In the genomic region with DNA sequence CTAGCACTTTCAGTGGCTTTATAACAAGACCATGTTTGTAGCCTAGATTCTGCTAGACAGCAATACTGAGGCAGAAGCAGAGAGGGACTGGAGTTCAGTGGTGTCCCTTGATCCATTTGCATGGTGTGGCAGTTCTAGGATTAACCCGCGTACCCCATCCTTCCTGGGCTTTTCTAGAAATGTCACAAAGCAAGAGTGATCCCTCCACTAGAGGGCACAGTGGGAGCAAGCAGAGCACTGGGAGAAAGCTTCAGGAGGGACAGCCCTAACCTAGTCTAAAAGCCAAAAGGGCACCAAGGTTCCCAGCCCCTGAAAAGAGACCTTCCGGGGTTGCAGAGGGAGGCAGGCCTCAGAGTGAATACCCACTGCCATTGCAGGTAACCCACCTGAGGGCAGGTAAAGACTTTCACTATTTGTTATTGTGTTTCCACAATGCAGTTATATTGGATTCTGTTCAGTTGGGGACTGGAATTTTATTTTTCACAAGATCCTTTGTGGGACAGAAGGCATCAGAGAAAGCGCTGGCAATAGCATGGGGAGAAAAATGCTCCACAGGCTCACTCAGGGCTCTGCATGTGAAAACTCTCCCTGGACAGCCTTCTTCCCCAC, we compare ENCODE assay signal across 8 cellular contexts.
DNase-seq lines count a peak whose midpoint lies in the region; ATAC-seq, FAIRE-seq and TF ChIP-seq lines count a peak whose summit lies in the region.

No MANE protein-coding gene starts in this region.

- H3K27me3 ChIP-seq in mammary epithelial cell (ENCODE audit: insufficient read depth, low read length), result no peaks in the 10 kb centered on the region

- intact Hi-C loops in mammary epithelial cell (cut with micrococcal nuclease) (loop anchor here (1.0 to 10.0 kb wide), 4 partner anchors 267 to 1041 kb away; no protein-coding TSS in a partner anchor), kidney (cut with DNase I) (no loop called here)

- no peak overlapping the region for H3K4me3 ChIP-seq in mammary epithelial cell (replicated peaks in 1 of 3; ENCODE audit: insufficient read depth in 1 of 3, low read depth in 2 of 3, low read length in 3 of 3)
- H3K4me3 ChIP-seq in kidney (ENCODE audit: low read length in 2 of 2), result no peak overlapping the region

- BruUV-seq in mammary epithelial cell (replicated peaks; lab: Mats Ljungman, UMichigan), result no TSS peak

- H3K36me3 ChIP-seq in mammary epithelial cell (ENCODE audit: insufficient read depth, low read length) (no peaks in the 10 kb centered on the region), kidney (ENCODE audit: control insufficient read depth in 1 of 2, insufficient read depth in 2 of 2, low read length in 2 of 2) (no peaks in the 10 kb centered on the region)

- H3K9ac ChIP-seq in mammary epithelial cell (ENCODE audit: insufficient read depth, low read length) (no peak overlapping the region), kidney (ENCODE audit: low read length in 2 of 2) (no peak overlapping the region)

- 10% methylated on average over 4 of the region's 4 CpGs for WGBS in mammary epithelial cell (ENCODE audit: low coverage, missing lambda C conversion rate)

- H3K79me2 ChIP-seq in mammary epithelial cell (ENCODE audit: insufficient read depth, low read length), result no peaks in the 10 kb centered on the region

- peak; percentile 99 for TF ChIP-seq CTCF in C4-2B (conservative IDR thresholded peaks at IDR 0.05)
- TF ChIP-seq CTCF in VCaP (conservative IDR thresholded peaks at IDR 0.05), result peak; percentile 89
- TF ChIP-seq CTCF in mammary epithelial cell (conservative IDR thresholded peaks at IDR 0.05 in 1 of 2, IDR thresholded peaks at IDR 0.05 in 1 of 2; ENCODE audit: extremely low read depth in 1 of 2, insufficient read depth in 1 of 2, low read depth in 1 of 2, low read length in 2 of 2), result peak; percentile 68 to 82
- TF ChIP-seq CTCF in kidney (IDR thresholded peaks at IDR 0.05; ENCODE audit: borderline replicate concordance, extremely low read depth, insufficient read depth), result peak; percentile 71

- peak overlapping the region; percentile 1 for H2AFZ ChIP-seq in mammary epithelial cell (ENCODE audit: low read depth, low read length)

- H4K20me1 ChIP-seq in mammary epithelial cell (ENCODE audit: insufficient read depth, low read length), result no peaks in the 10 kb centered on the region

- H3K27ac ChIP-seq in C4-2B (no peak overlapping the region), VCaP (no peak overlapping the region), mammary epithelial cell (ENCODE audit: insufficient read depth, low read depth, low read length) (no peak overlapping the region), kidney (ENCODE audit: low read depth in 2 of 2, low read length in 2 of 2) (peak overlapping the region in 1 of 2 donors; percentile 32)

- H3K4me1 ChIP-seq in mammary epithelial cell (ENCODE audit: insufficient read depth, low read length) (no peaks in the 10 kb centered on the region), kidney (ENCODE audit: control insufficient read depth in 1 of 2, insufficient read depth in 1 of 2, low read depth in 1 of 2, low read length in 2 of 2) (peaks cover 0 to 6% of the 10 kb centered on the region in 2 donors)

- H3K4me2 ChIP-seq in mammary epithelial cell (ENCODE audit: insufficient read depth, low read depth, low read length), result no peak overlapping the region

- no peaks in the 10 kb centered on the region for H3K9me3 ChIP-seq in mammary epithelial cell (replicated peaks; ENCODE audit: insufficient read depth, low read length)
- H3K9me3 ChIP-seq in kidney (ENCODE audit: control insufficient read depth in 1 of 2, low read length in 2 of 2), result no peaks in the 10 kb centered on the region

- FAIRE-seq in kidney (lab: Jason Lieb, UNC), result no peak

- dilution Hi-C loops in mammary epithelial cell (cut with HindIII; ENCODE audit: low sequenced_read_pairs), result no loop called here

- DNase-seq in NCI-H128 (lab: John Stamatoyannopoulos, UW; ENCODE audit: unreplicated experiment) (peak; percentile 6), mammary epithelial cell (peak; percentile 46), kidney (no peak)
- peak; percentile 30 to 34 for DNase-seq in stimulated activated CD4-positive, alpha-beta T cell treated with anti-CD3 and anti-CD28 coated beads, Interleukin-4, amount 100 ng/mL, for 4 hours

- CTCF ChIA-PET in mammary epithelial cell (lab: Charles Lee; ENCODE audit: low non-redundant PET), result interaction anchor here (0.6 to 1.1 kb wide), 2 partner anchors 468 to 472 kb away, joined by 5 to 7 read pairs; no protein-coding TSS in a partner anchor

- peak; percentile 51 for ATAC-seq in GM19324 (IDR thresholded peaks at IDR 0.05; ENCODE audit: low FRiP score, unreplicated experiment)
- no peak for ATAC-seq in HG02970 (IDR thresholded peaks at IDR 0.05; ENCODE audit: low FRiP score, unreplicated experiment)

- in situ Hi-C loops in mammary epithelial cell (cut with MboI; ENCODE audit: low sequenced_read_pairs in 2 of 2), result loop anchor here (10.0 to 25.0 kb wide), 2 partner anchors 313 to 471 kb away; no protein-coding TSS in a partner anchor
